Comparison of ENCODE assay signal across 2 cellular contexts in genomic region chr15:89221543-89221942, GRCh38.
TF ChIP-seq lines count a peak whose summit lies in the region.

Gene RLBP1 (minus strand): TSS chr15:89221579. CDS start chr15:89218975, 2,604 bp downstream.

TF ChIP-seq in HepG2, 621 proteins besides CTCF, POLR2A, EP300 and RAD21 (continues in another document):
- TF ChIP-seq NBN (conservative IDR thresholded peaks at IDR 0.05): no peak
- no peak for TF ChIP-seq ZBTB4 (CRISPR knock-in tag; IDR thresholded peaks at IDR 0.05; ENCODE audit: borderline replicate concordance)
- TF ChIP-seq ZNF850 (CRISPR knock-in tag; conservative IDR thresholded peaks at IDR 0.05): no peak
- TF ChIP-seq ZBTB42 (CRISPR knock-in tag; IDR thresholded peaks at IDR 0.05): no peak
- TF ChIP-seq, protein P1, sequence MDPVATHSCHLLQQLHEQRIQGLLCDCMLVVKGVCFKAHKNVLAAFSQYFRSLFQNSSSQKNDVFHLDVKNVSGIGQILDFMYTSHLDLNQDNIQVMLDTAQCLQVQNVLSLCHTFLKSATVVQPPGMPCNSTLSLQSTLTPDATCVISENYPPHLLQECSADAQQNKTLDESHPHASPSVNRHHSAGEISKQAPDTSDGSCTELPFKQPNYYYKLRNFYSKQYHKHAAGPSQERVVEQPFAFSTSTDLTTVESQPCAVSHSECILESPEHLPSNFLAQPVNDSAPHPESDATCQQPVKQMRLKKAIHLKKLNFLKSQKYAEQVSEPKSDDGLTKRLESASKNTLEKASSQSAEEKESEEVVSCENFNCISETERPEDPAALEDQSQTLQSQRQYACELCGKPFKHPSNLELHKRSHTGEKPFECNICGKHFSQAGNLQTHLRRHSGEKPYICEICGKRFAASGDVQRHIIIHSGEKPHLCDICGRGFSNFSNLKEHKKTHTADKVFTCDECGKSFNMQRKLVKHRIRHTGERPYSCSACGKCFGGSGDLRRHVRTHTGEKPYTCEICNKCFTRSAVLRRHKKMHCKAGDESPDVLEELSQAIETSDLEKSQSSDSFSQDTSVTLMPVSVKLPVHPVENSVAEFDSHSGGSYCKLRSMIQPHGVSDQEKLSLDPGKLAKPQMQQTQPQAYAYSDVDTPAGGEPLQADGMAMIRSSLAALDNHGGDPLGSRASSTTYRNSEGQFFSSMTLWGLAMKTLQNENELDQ (CRISPR knock-in tag; IDR thresholded peaks at IDR 0.05; ENCODE audit: borderline replicate concordance): no peak
- no peak for TF ChIP-seq NR0B2 (CRISPR knock-in tag; IDR thresholded peaks at IDR 0.05)
- TF ChIP-seq ZNF790 (CRISPR knock-in tag; IDR thresholded peaks at IDR 0.05; ENCODE audit: borderline replicate concordance): no peak
- peak; percentile 43 for TF ChIP-seq ZEB1 (IDR thresholded peaks at IDR 0.05; ENCODE audit: insufficient replicate concordance, low read depth)
- TF ChIP-seq, protein P2, sequence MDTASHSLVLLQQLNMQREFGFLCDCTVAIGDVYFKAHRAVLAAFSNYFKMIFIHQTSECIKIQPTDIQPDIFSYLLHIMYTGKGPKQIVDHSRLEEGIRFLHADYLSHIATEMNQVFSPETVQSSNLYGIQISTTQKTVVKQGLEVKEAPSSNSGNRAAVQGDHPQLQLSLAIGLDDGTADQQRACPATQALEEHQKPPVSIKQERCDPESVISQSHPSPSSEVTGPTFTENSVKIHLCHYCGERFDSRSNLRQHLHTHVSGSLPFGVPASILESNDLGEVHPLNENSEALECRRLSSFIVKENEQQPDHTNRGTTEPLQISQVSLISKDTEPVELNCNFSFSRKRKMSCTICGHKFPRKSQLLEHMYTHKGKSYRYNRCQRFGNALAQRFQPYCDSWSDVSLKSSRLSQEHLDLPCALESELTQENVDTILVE (CRISPR knock-in tag; IDR thresholded peaks at IDR 0.05): no peak
- no peak for TF ChIP-seq ZNF441 (CRISPR knock-in tag; IDR thresholded peaks at IDR 0.05; ENCODE audit: borderline replicate concordance)
- TF ChIP-seq, protein P3, sequence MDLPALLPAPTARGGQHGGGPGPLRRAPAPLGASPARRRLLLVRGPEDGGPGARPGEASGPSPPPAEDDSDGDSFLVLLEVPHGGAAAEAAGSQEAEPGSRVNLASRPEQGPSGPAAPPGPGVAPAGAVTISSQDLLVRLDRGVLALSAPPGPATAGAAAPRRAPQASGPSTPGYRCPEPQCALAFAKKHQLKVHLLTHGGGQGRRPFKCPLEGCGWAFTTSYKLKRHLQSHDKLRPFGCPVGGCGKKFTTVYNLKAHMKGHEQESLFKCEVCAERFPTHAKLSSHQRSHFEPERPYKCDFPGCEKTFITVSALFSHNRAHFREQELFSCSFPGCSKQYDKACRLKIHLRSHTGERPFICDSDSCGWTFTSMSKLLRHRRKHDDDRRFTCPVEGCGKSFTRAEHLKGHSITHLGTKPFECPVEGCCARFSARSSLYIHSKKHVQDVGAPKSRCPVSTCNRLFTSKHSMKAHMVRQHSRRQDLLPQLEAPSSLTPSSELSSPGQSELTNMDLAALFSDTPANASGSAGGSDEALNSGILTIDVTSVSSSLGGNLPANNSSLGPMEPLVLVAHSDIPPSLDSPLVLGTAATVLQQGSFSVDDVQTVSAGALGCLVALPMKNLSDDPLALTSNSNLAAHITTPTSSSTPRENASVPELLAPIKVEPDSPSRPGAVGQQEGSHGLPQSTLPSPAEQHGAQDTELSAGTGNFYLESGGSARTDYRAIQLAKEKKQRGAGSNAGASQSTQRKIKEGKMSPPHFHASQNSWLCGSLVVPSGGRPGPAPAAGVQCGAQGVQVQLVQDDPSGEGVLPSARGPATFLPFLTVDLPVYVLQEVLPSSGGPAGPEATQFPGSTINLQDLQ (CRISPR knock-in tag; IDR thresholded peaks at IDR 0.05): 0 out of 2 replicates have a peak, but pooled peaks have one; percentile 31
- TF ChIP-seq MAFG (CRISPR knock-in tag; IDR thresholded peaks at IDR 0.05): no peak

TF ChIP-seq in GM12891, 5 proteins besides CTCF, POLR2A, EP300 and RAD21:
- TF ChIP-seq TAF1 (IDR thresholded peaks at IDR 0.05; ENCODE audit: low read depth, low read length) (no peak), SPI1 (IDR thresholded peaks at IDR 0.05; ENCODE audit: low read depth, low read length) (no peak), POLR2AphosphoS5 (IDR thresholded peaks at IDR 0.05; ENCODE audit: low read depth, low read length) (no peak), PAX5 (IDR thresholded peaks at IDR 0.05; ENCODE audit: insufficient read depth, low read length, severe bottlenecking) (no peak), POU2F2 (IDR thresholded peaks at IDR 0.05; ENCODE audit: low read depth, low read length) (no peak)
TF ChIP-seq in GM12891: peak in this region for 0.
